In the genomic region with DNA sequence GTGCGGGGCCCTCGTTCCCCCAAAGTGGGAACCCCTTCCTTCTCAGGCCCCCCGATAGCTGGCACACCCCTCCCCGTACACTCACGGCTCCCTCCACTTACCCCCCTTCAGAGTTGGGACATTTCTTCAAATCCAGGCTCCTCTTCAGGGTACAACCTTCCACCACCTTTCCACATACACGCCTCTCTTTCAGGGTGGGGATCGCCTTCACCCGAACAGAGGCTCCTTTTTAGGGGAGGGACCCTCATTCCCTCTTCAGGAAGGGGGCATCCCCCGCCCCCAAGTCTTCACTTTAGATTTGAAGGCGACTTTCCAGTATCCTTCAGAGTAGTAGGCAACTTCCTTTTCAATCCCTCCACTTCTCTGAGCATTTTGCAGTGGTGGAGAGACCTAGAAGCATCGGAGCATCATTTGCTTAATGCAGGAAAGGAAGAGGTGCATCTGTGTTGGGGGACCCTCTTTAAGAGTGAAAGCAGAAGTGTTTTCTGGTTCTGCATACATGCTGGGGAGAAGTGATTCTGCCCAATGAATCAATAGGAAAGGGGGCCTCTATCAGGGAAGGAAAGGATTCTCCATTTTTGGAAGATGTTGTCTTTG, we compare ENCODE assay signal across 9 cellular contexts. TPM values are rescaled to one million over a fixed set of nuclear protein-coding genes. Genes with fewer than 3 reads are reported as not detected.
A peak's percentile ranks its signal among the peaks of the same experiment; 100 is the strongest.
DNase-seq lines count a peak whose midpoint lies in the region; ATAC-seq and TF ChIP-seq lines count a peak whose summit lies in the region.
"Had no signal": no experiment of that assay in that cellular context is flagged by ENCODE, and none has a peak within 500 bp of the region (broad histone marks: within the 10 kb centered on the region; RNA-seq: fewer than 3 reads in every experiment).

No MANE protein-coding gene starts in this region.

- peaks cover 13% of the 10 kb centered on the region for H3K4me1 Mint-ChIP-seq in chondrocyte (ENCODE audit: low read depth)

- H3K27ac ChIP-seq in SK-N-MC = peak overlapping the region; percentile 96; the same call in 1 of the 2 replicates

- H3K9me3 Mint-ChIP-seq in chondrocyte (ENCODE audit: low read depth) = no peaks in the 10 kb centered on the region
- H3K9me3 Mint-ChIP-seq: IgD-negative memory B cell had no signal

- DNase-seq in AG09309 (ENCODE audit: low read depth) (no peak), SK-N-MC (ENCODE audit: low read depth, low spot score) (no peak), fibroblast of peridontal ligament (ENCODE audit: extremely low read depth) (peak; percentile 40), retinal pigment epithelial cell (ENCODE audit: low read depth) (no peak), SHP77 treated with DMSO at 0.1 percent for 48 hours (lab: John Stamatoyannopoulos, UW) (no peak), chondrocyte (ENCODE audit: low spot score) (no peak)

- peak overlapping the region; percentile 81 for H3K9ac ChIP-seq in SK-N-MC (ENCODE audit: insufficient read length)

- no peak overlapping the region for H3K27ac Mint-ChIP-seq in chondrocyte (ENCODE audit: unreplicated experiment)
- H3K27ac Mint-ChIP-seq: IgD-negative memory B cell had no signal

- H3K36me3 ChIP-seq in SK-N-MC (ENCODE audit: insufficient read depth, low read length) = no peaks in the 10 kb centered on the region

- H3K27me3 Mint-ChIP-seq in chondrocyte (ENCODE audit: low read depth) = peaks cover 2% of the 10 kb centered on the region
- H3K27me3 Mint-ChIP-seq: IgD-negative memory B cell had no signal

- peak; percentile 32 for ATAC-seq in GM18868 (IDR thresholded peaks at IDR 0.05; ENCODE audit: unreplicated experiment)
- ATAC-seq in HG03060 (IDR thresholded peaks at IDR 0.05; ENCODE audit: low read depth, unreplicated experiment) = peak; percentile 5

- no peaks in the 10 kb centered on the region for H3K36me3 Mint-ChIP-seq in chondrocyte (ENCODE audit: low read depth)

- no peak for TF ChIP-seq CTCF in AG09309 (IDR thresholded peaks at IDR 0.05; ENCODE audit: control insufficient read depth, insufficient read depth, low read depth, low read length, missing control alignments)
- no peak for TF ChIP-seq CTCF in retinal pigment epithelial cell (conservative IDR thresholded peaks at IDR 0.05; ENCODE audit: low read depth, low read length)
- TF ChIP-seq CTCF in chondrocyte (IDR thresholded peaks at IDR 0.05) = no peak

- peak overlapping the region; percentile 100 for H3K4me3 ChIP-seq in AG09309 (ENCODE audit: control insufficient read depth, low read depth, low read length)
- H3K4me3 ChIP-seq in SK-N-MC = peak overlapping the region; percentile 79
- peak overlapping the region; percentile 88 for H3K4me3 ChIP-seq in retinal pigment epithelial cell (ENCODE audit: low read length)

- H3K4me3 Mint-ChIP-seq in chondrocyte (ENCODE audit: unreplicated experiment) = no peak overlapping the region
- H3K4me3 Mint-ChIP-seq: IgD-negative memory B cell had no signal

- no peaks in the 10 kb centered on the region for H3K9me3 ChIP-seq in SK-N-MC (ENCODE audit: low read depth, low read length)

RNA-seq across cellular contexts. Expression of gene EML4, which starts 0.8 kb away (rescaled TPM):
- 49.5 to 50.0 TPM (median 49.9 TPM) in 3 replicates for total RNA-seq in chondrocyte
